Comparison of ENCODE assay signal across 23 cellular contexts in the genomic region with DNA sequence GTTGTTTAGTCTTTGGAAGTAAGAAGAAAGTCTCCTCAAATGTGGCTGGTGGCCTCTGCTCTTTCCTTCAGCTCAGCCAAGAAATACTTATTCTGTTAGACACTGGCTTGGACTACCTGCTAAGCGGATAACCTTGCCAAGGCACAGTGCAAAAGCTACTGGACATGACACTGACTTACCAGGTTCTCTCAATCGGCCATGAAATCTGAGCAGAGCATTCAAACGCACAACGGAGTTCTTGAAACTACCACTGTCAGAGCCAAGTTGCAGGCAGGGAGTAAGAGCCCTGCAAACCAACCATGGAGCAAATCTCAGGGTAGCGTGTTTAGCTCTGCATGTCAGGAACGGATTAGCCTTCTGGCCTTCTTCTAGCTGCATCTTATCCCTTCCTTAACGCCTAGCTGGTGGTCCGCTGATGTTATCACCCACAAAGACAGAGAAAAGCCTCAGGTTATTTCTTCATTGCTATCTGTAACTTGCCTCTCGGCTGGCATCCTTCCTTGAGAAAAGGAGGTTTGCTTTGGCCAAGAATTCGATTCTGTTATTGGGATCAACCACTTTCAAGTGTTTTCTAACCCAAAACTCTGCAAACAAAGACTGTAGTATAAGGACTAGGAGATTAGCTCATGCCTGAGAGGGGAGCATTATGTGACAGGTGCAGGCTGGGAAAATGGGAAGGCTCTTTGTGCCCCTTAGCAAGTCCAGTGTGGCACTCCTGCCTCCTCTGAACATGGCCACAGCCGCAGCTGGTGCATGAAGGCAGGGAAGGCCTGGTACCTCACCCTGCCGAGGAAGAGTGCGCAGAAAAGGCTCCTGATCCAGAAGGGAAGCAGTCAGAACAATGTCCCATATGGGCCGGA.
"Had no signal": no experiment of that assay in that cellular context is flagged by ENCODE, and none has a peak within 500 bp of the region (broad histone marks: within the 10 kb centered on the region; RNA-seq: fewer than 3 reads in every experiment).

No MANE protein-coding gene starts in this region.

- H3K4me1 Mint-ChIP-seq: activated B cell treated with CpG ODN at 0.5 μM for 24 hours; activated naive CD8-positive, alpha-beta T cell treated with anti-CD3 and anti-CD28 coated beads for 36 hours; central memory CD8-positive, alpha-beta T cell; stimulated activated memory B cell treated with anti-CD40 and anti-IgM and Interleukin-4, amounts not matched to agents 10 μg/mL and 1 μg/mL and 100 μg/mL, for 72 hours had no signal

- H3K4me3 ChIP-seq: colonic mucosa, dorsolateral prefrontal cortex, esophagus squamous epithelium, gastroesophageal sphincter, testis, vagina had no signal

- DNase-seq: activated B cell treated with CpG ODN at 0.5 μM for 24 hours; activated CD4-positive, alpha-beta T cell treated with anti-CD3 and anti-CD28 coated beads for 4 hours; activated CD4-positive, alpha-beta T cell treated with anti-CD3 and anti-CD28 coated beads, Interleukin-2, amount 50 U/mL, for 48 hours; activated naive CD4-positive, alpha-beta T cell treated with Interleukin-2 at 50 U/mL for 16 hours; activated naive CD8-positive, alpha-beta T cell treated with anti-CD3 and anti-CD28 coated beads for 36 hours; activated T-cell treated with anti-CD3 and anti-CD28 coated beads, Interleukin-2, amount 50 U/mL, for 48 hours; colonic mucosa; dorsolateral prefrontal cortex; effector memory CD8-positive, alpha-beta T cell; esophagus squamous epithelium; hypothalamus; nucleus accumbens; small intestine; stimulated activated CD4-positive, alpha-beta T cell treated with anti-CD3 and anti-CD28 coated beads, Interleukin-15, amount 100 ng/mL, for 24 hours; T1000; testis; trophoblast cell had no signal

- H3K27ac Mint-ChIP-seq: activated B cell treated with CpG ODN at 0.5 μM for 24 hours; activated naive CD8-positive, alpha-beta T cell treated with anti-CD3 and anti-CD28 coated beads for 36 hours; effector memory CD8-positive, alpha-beta T cell; natural killer cell treated with Interleukin-12 subunit alpha and Interleukin-12 subunit beta and Interleukin-15 and Interleukin-18, amount 100 ng/mL, for 72 hours; stimulated activated memory B cell treated with anti-CD40 and anti-IgM and Interleukin-4, amounts not matched to agents 10 μg/mL and 1 μg/mL and 100 μg/mL, for 72 hours had no signal

- H3K4me1 ChIP-seq: colonic mucosa, esophagus squamous epithelium, gastroesophageal sphincter, testis, vagina had no signal

- H3K27me3 ChIP-seq: colonic mucosa, esophagus squamous epithelium, testis, vagina had no signal

- H3K9me3 ChIP-seq: colonic mucosa, esophagus squamous epithelium, gastroesophageal sphincter, testis, vagina had no signal

- H3K9me3 Mint-ChIP-seq: activated B cell treated with CpG ODN at 0.5 μM for 24 hours; activated naive CD8-positive, alpha-beta T cell treated with anti-CD3 and anti-CD28 coated beads for 36 hours; central memory CD8-positive, alpha-beta T cell; effector memory CD8-positive, alpha-beta T cell; natural killer cell treated with Interleukin-12 subunit alpha and Interleukin-12 subunit beta and Interleukin-15 and Interleukin-18, amount 100 ng/mL, for 72 hours; stimulated activated memory B cell treated with anti-CD40 and anti-IgM and Interleukin-4, amounts not matched to agents 10 μg/mL and 1 μg/mL and 100 μg/mL, for 72 hours had no signal

- H3K36me3 Mint-ChIP-seq: activated naive CD8-positive, alpha-beta T cell treated with anti-CD3 and anti-CD28 coated beads for 36 hours; natural killer cell treated with Interleukin-12 subunit alpha and Interleukin-12 subunit beta and Interleukin-15 and Interleukin-18, amount 100 ng/mL, for 72 hours; stimulated activated memory B cell treated with anti-CD40 and anti-IgM and Interleukin-4, amounts not matched to agents 10 μg/mL and 1 μg/mL and 100 μg/mL, for 72 hours had no signal

- H3K27ac ChIP-seq: colonic mucosa, dorsolateral prefrontal cortex, esophagus squamous epithelium, gastroesophageal sphincter, testis, vagina had no signal

- H3K36me3 ChIP-seq: colonic mucosa, esophagus squamous epithelium, gastroesophageal sphincter, vagina had no signal

- H3K4me3 Mint-ChIP-seq: activated B cell treated with CpG ODN at 0.5 μM for 24 hours; activated naive CD8-positive, alpha-beta T cell treated with anti-CD3 and anti-CD28 coated beads for 36 hours; central memory CD8-positive, alpha-beta T cell; effector memory CD8-positive, alpha-beta T cell; natural killer cell treated with Interleukin-12 subunit alpha and Interleukin-12 subunit beta and Interleukin-15 and Interleukin-18, amount 100 ng/mL, for 72 hours; stimulated activated memory B cell treated with anti-CD40 and anti-IgM and Interleukin-4, amounts not matched to agents 10 μg/mL and 1 μg/mL and 100 μg/mL, for 72 hours had no signal

- ATAC-seq: effector memory CD8-positive, alpha-beta T cell; gastroesophageal sphincter; natural killer cell treated with Interleukin-12 subunit alpha and Interleukin-12 subunit beta and Interleukin-15 and Interleukin-18, amount 100 ng/mL, for 72 hours; sciatic nerve; stimulated activated memory B cell treated with anti-CD40 and anti-IgM and Interleukin-4, amounts not matched to agents 10 μg/mL and 1 μg/mL and 100 μg/mL, for 72 hours had no signal

- H3K27me3 Mint-ChIP-seq: activated B cell treated with CpG ODN at 0.5 μM for 24 hours; activated naive CD8-positive, alpha-beta T cell treated with anti-CD3 and anti-CD28 coated beads for 36 hours had no signal
